15 cellular contexts compared by ENCODE assay signal in genomic region chr7:607938-608337, GRCh38.
DNase-seq lines count a peak whose midpoint lies in the region; ATAC-seq and TF ChIP-seq lines count a peak whose summit lies in the region.
"Had no signal": no experiment of that assay in that cellular context is flagged by ENCODE, and none has a peak within 500 bp of the region (broad histone marks: within the 10 kb centered on the region; RNA-seq: fewer than 3 reads in every experiment).

No MANE protein-coding gene starts in this region.

- H3K4me3 Mint-ChIP-seq in activated naive CD8-positive, alpha-beta T cell = peak overlapping the region; percentile 89

- no peaks in the 10 kb centered on the region for H3K27me3 Mint-ChIP-seq in activated naive CD8-positive, alpha-beta T cell

- intact Hi-C loops in left ventricle myocardium inferior (cut with micrococcal nuclease) (no loop called here), aorta (cut with DNase I) (no loop called here)

- H3K4me1 Mint-ChIP-seq in activated naive CD8-positive, alpha-beta T cell (ENCODE audit: low read depth) = peaks cover 77% of the 10 kb centered on the region

- H3K9me3 Mint-ChIP-seq in activated naive CD8-positive, alpha-beta T cell (ENCODE audit: low read depth) = no peaks in the 10 kb centered on the region

- peaks cover 26% of the 10 kb centered on the region for H3K36me3 Mint-ChIP-seq in activated naive CD8-positive, alpha-beta T cell

- WGBS in mesodermal cell (ENCODE audit: insufficient coverage in 2 of 2), 2 experiments = 92 to 96% methylated on average over 12 of the region's 13 CpGs
- WGBS in aorta, 2 donors = 83 to 86% methylated on average over 13 of the region's 13 CpGs

- ATAC-seq in aorta (ENCODE audit: low FRiP score) = no peak
- ATAC-seq in HG03159 (IDR thresholded peaks at IDR 0.05; ENCODE audit: unreplicated experiment) = no peak
- ATAC-seq: right cardiac atrium had no signal

- H3K36me3 ChIP-seq in left ventricle myocardium inferior = peaks cover 3% of the 10 kb centered on the region
- no peaks in the 10 kb centered on the region for H3K36me3 ChIP-seq in right atrium auricular region
- no peaks in the 10 kb centered on the region for H3K36me3 ChIP-seq in mesodermal cell (ENCODE audit: control insufficient read depth, insufficient read depth, low read length)
- H3K36me3 ChIP-seq in aorta (ENCODE audit: control insufficient read depth in 1 of 2, insufficient read depth in 2 of 2, low read length in 1 of 2) = no peaks in the 10 kb centered on the region

- H3K4me3 ChIP-seq in left ventricle myocardium inferior (no peak overlapping the region), right atrium auricular region (no peak overlapping the region), mesodermal cell (ENCODE audit: extremely low read depth, insufficient read depth, low read length, poor library complexity, severe bottlenecking) (no peak overlapping the region), aorta (ENCODE audit: low read length in 2 of 2) (no peak overlapping the region)
- H3K4me3 ChIP-seq: PC-9 had no signal

- no peak for DNase-seq in left ventricle myocardium inferior
- DNase-seq in right atrium auricular region (ENCODE audit: low spot score) = no peak
- peak; percentile 32 to 70 for DNase-seq in aorta
- DNase-seq in NCI-H2227 (lab: John Stamatoyannopoulos, UW; ENCODE audit: unreplicated experiment) = no peak
- no peak for DNase-seq in NCI-H1930 (lab: John Stamatoyannopoulos, UW)
- DNase-seq: activated CD4-positive, alpha-beta T cell treated with anti-CD3 and anti-CD28 coated beads, Interleukin-2, amount 50 U/mL, for 4 hours; effector CD4-positive, alpha-beta T cell; H7; MV-4-11; PC-9; stimulated activated CD4-positive, alpha-beta T cell treated with anti-CD3 and anti-CD28 coated beads, Interleukin-4, amount 100 ng/mL, for 1 hour had no signal

- peak overlapping the region; percentile 97 for H3K27ac Mint-ChIP-seq in activated naive CD8-positive, alpha-beta T cell

- H3K27me3 ChIP-seq in left ventricle myocardium inferior (ENCODE audit: low read depth) = no peaks in the 10 kb centered on the region
- H3K27me3 ChIP-seq in right atrium auricular region = no peaks in the 10 kb centered on the region
- H3K27me3 ChIP-seq in aorta (ENCODE audit: control insufficient read depth in 1 of 2, insufficient read depth in 2 of 2, low read length in 1 of 2) = no peaks in the 10 kb centered on the region

- peaks cover 49% of the 10 kb centered on the region for H3K4me1 ChIP-seq in left ventricle myocardium inferior
- peaks cover 0 to 40% of the 10 kb centered on the region in 2 donors for H3K4me1 ChIP-seq in right atrium auricular region
- H3K4me1 ChIP-seq in mesodermal cell (ENCODE audit: control insufficient read depth, insufficient read depth, low read length, poor library complexity, severe bottlenecking) = peaks cover 51% of the 10 kb centered on the region
- H3K4me1 ChIP-seq in aorta (ENCODE audit: control insufficient read depth in 1 of 2, insufficient read depth in 2 of 2, low read length in 2 of 2) = no peaks in the 10 kb centered on the region

- H3K9me3 ChIP-seq in left ventricle myocardium inferior (replicated peaks) (no peaks in the 10 kb centered on the region), right atrium auricular region (no peaks in the 10 kb centered on the region), mesodermal cell (ENCODE audit: control insufficient read depth, low read length) (no peaks in the 10 kb centered on the region), aorta (ENCODE audit: control insufficient read depth, low read length) (no peaks in the 10 kb centered on the region)

- TF ChIP-seq CTCF in left ventricle myocardium inferior (IDR thresholded peaks at IDR 0.05; ENCODE audit: borderline replicate concordance) = no peak
- TF ChIP-seq CTCF in right atrium auricular region (IDR thresholded peaks at IDR 0.05) = no peak

- H3K27ac ChIP-seq in left ventricle myocardium inferior (replicated peaks) (peak overlapping the region; percentile 50), right atrium auricular region (peak overlapping the region in 1 of 2 donors; percentile 14), mesodermal cell (ENCODE audit: low read depth, low read length, severe bottlenecking) (peak overlapping the region; percentile 45), aorta (ENCODE audit: low read depth in 1 of 2, low read length in 2 of 2) (no peak overlapping the region)
- H3K27ac ChIP-seq: PC-9 had no signal

Comparison
In these comparisons a context has a peak if more than half of its experiments do, and no peak if none do; other contexts are left out.
1. DNase-seq: peak in aorta (2 of 2); none in left ventricle myocardium inferior (single experiment), right atrium auricular region (single experiment), NCI-H2227 (single experiment) and NCI-H1930 (0 of 2).
2. H3K27ac ChIP-seq: peak in left ventricle myocardium inferior (single experiment) and mesodermal cell (single experiment); none in aorta (0 of 2).